ENCODE assay signal across 8 cellular contexts in the genomic region with DNA sequence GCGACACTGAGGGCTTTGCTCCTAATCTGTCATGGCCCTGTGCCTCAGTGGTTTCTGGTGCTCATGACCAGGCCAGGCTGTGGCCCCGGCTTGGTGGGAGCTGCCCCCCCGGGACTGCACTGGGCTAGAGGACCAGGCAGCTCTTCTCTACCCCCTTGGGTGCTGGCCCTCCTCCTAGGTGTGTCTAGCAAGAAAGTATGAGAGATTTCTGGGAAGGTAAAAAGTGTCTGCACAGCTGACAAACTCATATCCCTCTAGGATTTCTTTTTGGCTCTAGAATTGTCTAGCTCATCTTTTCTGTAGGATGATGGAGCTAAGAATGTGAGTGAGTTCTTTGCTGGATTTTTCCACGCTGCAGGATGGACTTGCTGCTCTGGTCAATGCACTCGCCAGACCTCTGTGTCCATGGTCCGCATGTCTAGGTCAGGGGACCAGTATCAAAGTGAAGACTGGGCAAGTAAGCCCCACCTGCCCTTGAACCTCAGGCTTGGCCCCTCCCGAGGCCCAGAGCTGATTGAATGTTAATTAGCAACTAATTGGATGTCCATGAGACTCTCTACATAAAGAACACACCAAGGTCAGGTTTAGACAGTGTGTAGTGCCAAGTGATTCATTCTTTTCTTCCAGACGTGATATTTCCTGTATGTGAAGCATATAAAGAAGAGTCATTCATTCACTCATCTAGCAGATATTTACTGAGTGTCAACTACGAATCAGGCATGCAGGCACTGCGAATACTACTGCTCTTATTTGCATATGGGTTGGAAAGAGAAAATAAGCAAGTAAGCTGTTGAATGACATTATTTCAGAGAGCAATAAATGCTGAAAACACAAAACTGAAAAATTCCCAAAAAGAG. TPM values are rescaled to one million over a fixed set of nuclear protein-coding genes. Genes with fewer than 3 reads are reported as not detected.
A peak's percentile ranks its signal among the peaks of the same experiment; 100 is the strongest.
DNase-seq lines count a peak whose midpoint lies in the region; FAIRE-seq and TF ChIP-seq lines count a peak whose summit lies in the region.

No MANE protein-coding gene starts in this region.

- no peak overlapping the region for H2AFZ ChIP-seq in SU-DHL-6 (ENCODE audit: low read depth, low read length, severe bottlenecking)

- no peak for TF ChIP-seq CTCF in SU-DHL-6 (IDR thresholded peaks at IDR 0.05; ENCODE audit: insufficient read depth, low read length, poor library complexity, severe bottlenecking)
- no peak for TF ChIP-seq CTCF in glutamatergic neuron (IDR thresholded peaks at IDR 0.05; ENCODE audit: partially characterized antibody, unreplicated experiment)

- H3K9ac ChIP-seq in SU-DHL-6 (ENCODE audit: low read length), result 0 out of 2 replicates have a peak overlapping the region, but pooled peaks have one; percentile 13

- H3K9me3 ChIP-seq in SU-DHL-6 (ENCODE audit: insufficient read depth, low read length) (no peaks in the 10 kb centered on the region), small intestine (ENCODE audit: control insufficient read depth, low read depth) (no peaks in the 10 kb centered on the region)

- H3K36me3 ChIP-seq in SU-DHL-6 (ENCODE audit: low read length) (no peaks in the 10 kb centered on the region), small intestine (ENCODE audit: control insufficient read depth in 2 of 2, insufficient read depth in 2 of 2, low read length in 2 of 2) (peaks cover 0 to 3% of the 10 kb centered on the region in 2 donors)

- no peaks in the 10 kb centered on the region for H3K27me3 ChIP-seq in SU-DHL-6 (ENCODE audit: low read length)
- H3K27me3 ChIP-seq in small intestine (ENCODE audit: control insufficient read depth in 2 of 2, insufficient read depth in 2 of 2, low read length in 2 of 2), result no peaks in the 10 kb centered on the region

- no peaks in the 10 kb centered on the region for H3K79me2 ChIP-seq in SU-DHL-6 (ENCODE audit: insufficient read depth, low read length)

- H3K9me2 ChIP-seq in SU-DHL-6 (replicated peaks; ENCODE audit: insufficient read depth, low read length), result no peaks in the 10 kb centered on the region

- H4K20me1 ChIP-seq in SU-DHL-6 (ENCODE audit: low read depth, low read length), result no peaks in the 10 kb centered on the region

- H3K4me1 Mint-ChIP-seq in T-helper 1 cell treated with Interleukin-12 subunit alpha and Interleukin-12 subunit beta and Interleukin-4 antibody, amounts not matched to agents 30 μg/mL and 1 μg/mL, for 36 hours (ENCODE audit: low read depth), result peaks cover 25% of the 10 kb centered on the region
- no peaks in the 10 kb centered on the region for H3K4me1 Mint-ChIP-seq in glutamatergic neuron (ENCODE audit: low read depth, unreplicated experiment)

- peak overlapping the region; percentile 70 for H3K27ac Mint-ChIP-seq in T-helper 1 cell treated with Interleukin-12 subunit alpha and Interleukin-12 subunit beta and Interleukin-4 antibody, amounts not matched to agents 30 μg/mL and 1 μg/mL, for 36 hours
- H3K27ac Mint-ChIP-seq in glutamatergic neuron (ENCODE audit: unreplicated experiment), result no peak overlapping the region

- WGBS in small intestine, 3 donors, result 19 to 48% (median 26%) methylated on average over 10 of the region's 10 CpGs

- no peaks in the 10 kb centered on the region for H3F3A ChIP-seq in SU-DHL-6 (ENCODE audit: insufficient read depth)

- DNase-seq in T-helper 1 cell, result no peak
- no peak for DNase-seq in glutamatergic neuron
- DNase-seq in small intestine, result peak; percentile 79
- DNase-seq in GOT3 (lab: John Stamatoyannopoulos, UW), result no peak
- no peak for DNase-seq in NK-92 (lab: John Stamatoyannopoulos, UW; ENCODE audit: unreplicated experiment)
- DNase-seq in OCI-M2 (lab: John Stamatoyannopoulos, UW; ENCODE audit: unreplicated experiment), result no peak

- H3K4me3 Mint-ChIP-seq in T-helper 1 cell treated with Interleukin-12 subunit alpha and Interleukin-12 subunit beta and Interleukin-4 antibody, amounts not matched to agents 30 μg/mL and 1 μg/mL, for 36 hours, result peak overlapping the region; percentile 83
- peak overlapping the region; percentile 72 for H3K4me3 Mint-ChIP-seq in glutamatergic neuron (ENCODE audit: unreplicated experiment)

- peaks cover 2% of the 10 kb centered on the region for H3K36me3 Mint-ChIP-seq in T-helper 1 cell treated with Interleukin-12 subunit alpha and Interleukin-12 subunit beta and Interleukin-4 antibody, amounts not matched to agents 30 μg/mL and 1 μg/mL, for 36 hours (ENCODE audit: low read depth)
- H3K36me3 Mint-ChIP-seq in glutamatergic neuron (ENCODE audit: unreplicated experiment), result no peaks in the 10 kb centered on the region

- H3K9me3 Mint-ChIP-seq in T-helper 1 cell treated with Interleukin-12 subunit alpha and Interleukin-12 subunit beta and Interleukin-4 antibody, amounts not matched to agents 30 μg/mL and 1 μg/mL, for 36 hours, result no peaks in the 10 kb centered on the region
- peaks cover 2% of the 10 kb centered on the region for H3K9me3 Mint-ChIP-seq in glutamatergic neuron (ENCODE audit: unreplicated experiment)

- H3K4me3 ChIP-seq in SU-DHL-6 (ENCODE audit: insufficient read depth, low read length, poor library complexity, severe bottlenecking) (no peak overlapping the region), small intestine (ENCODE audit: low read depth in 1 of 2, low read length in 2 of 2) (peak overlapping the region; percentile 74 to 82)

- no peak for FAIRE-seq in small intestine (lab: Jason Lieb, UNC)

- H3K27me3 Mint-ChIP-seq in T-helper 1 cell treated with Interleukin-12 subunit alpha and Interleukin-12 subunit beta and Interleukin-4 antibody, amounts not matched to agents 30 μg/mL and 1 μg/mL, for 36 hours (ENCODE audit: low read depth), result peaks cover 11% of the 10 kb centered on the region
- peaks cover 11% of the 10 kb centered on the region for H3K27me3 Mint-ChIP-seq in glutamatergic neuron (ENCODE audit: unreplicated experiment)

- H3K27ac ChIP-seq in SU-DHL-6 (ENCODE audit: low read depth, low read length) (no peak overlapping the region), small intestine (ENCODE audit: low read depth in 1 of 2, low read length in 1 of 2) (peak overlapping the region; percentile 87 to 91)

- peaks cover 0 to 5% of the 10 kb centered on the region in 2 donors for H3K4me1 ChIP-seq in small intestine (ENCODE audit: control insufficient read depth in 2 of 2, insufficient read depth in 1 of 2, low read depth in 1 of 2, low read length in 1 of 2)

- H3K4me2 ChIP-seq in SU-DHL-6 (ENCODE audit: low read depth, low read length, poor library complexity, severe bottlenecking), result peak overlapping the region; percentile 34

RNA-seq across cellular contexts. Expression of a gene that starts 15.6 kb away (rescaled TPM):
- 1.2 TPM for total RNA-seq in glutamatergic neuron (ENCODE audit: unreplicated experiment)
- 10 to 100 TPM; 24.7 to 39.2 (median 31.8) TPM for polyA plus RNA-seq in small intestine

RNA-seq across cellular contexts. Expression of a gene that starts 30.7 kb away (rescaled TPM):
- total RNA-seq in glutamatergic neuron (ENCODE audit: unreplicated experiment), result not detected
- polyA plus RNA-seq in small intestine, result 10 to 100 TPM; 21.3 to 69.8 (median 27.3) TPM
